26 cellular contexts compared by ENCODE assay signal in genomic region chr3:24867783-24868182, GRCh38.
"Had no signal": no experiment of that assay in that cellular context is flagged by ENCODE, and none has a peak within 500 bp of the region (broad histone marks: within the 10 kb centered on the region; RNA-seq: fewer than 3 reads in every experiment).

No MANE protein-coding gene starts in this region.

- H3K4me1 Mint-ChIP-seq: activated T-helper 17 cell treated with anti-CD3 and anti-CD28 coated beads, Interleukin-2, amount 50 U/mL, for 72 hours; naive thymus-derived CD4-positive, alpha-beta T cell; neural crest cell; stimulated activated naive B cell treated with anti-CD40 and anti-IgM and Interleukin-4, amounts not matched to agents 10 μg/mL and 1 μg/mL and 100 μg/mL, for 72 hours had no signal

- H3K27ac Mint-ChIP-seq: activated naive CD4-positive, alpha-beta T cell treated with anti-CD3 and anti-CD28 coated beads, Interleukin-2, amount 50 U/mL, for 72 hours; activated T-cell treated with anti-CD3 and anti-CD28 coated beads, Interleukin-2, amount 50 U/mL, for 24 hours; activated T-helper 17 cell treated with anti-CD3 and anti-CD28 coated beads, Interleukin-2, amount 50 U/mL, for 72 hours; naive thymus-derived CD4-positive, alpha-beta T cell; stimulated activated naive B cell treated with anti-CD40 and anti-IgM and Interleukin-4, amounts not matched to agents 10 μg/mL and 1 μg/mL and 100 μg/mL, for 72 hours; type B pancreatic cell had no signal

- H3K36me3 Mint-ChIP-seq: activated naive CD4-positive, alpha-beta T cell treated with anti-CD3 and anti-CD28 coated beads, Interleukin-2, amount 50 U/mL, for 72 hours; stimulated activated naive B cell treated with anti-CD40 and anti-IgM and Interleukin-4, amounts not matched to agents 10 μg/mL and 1 μg/mL and 100 μg/mL, for 72 hours; type B pancreatic cell had no signal

- H3K9me3 Mint-ChIP-seq: type B pancreatic cell had no signal

- H3K27me3 ChIP-seq: adrenal gland, testis, vagina had no signal

- DNase-seq: activated CD4-positive, alpha-beta T cell treated with anti-CD3 and anti-CD28 coated beads for 1 hour; activated CD4-positive, alpha-beta T cell treated with anti-CD3 and anti-CD28 coated beads, Interleukin-2, amount 50 U/mL, for 1 hour; activated T-cell treated with anti-CD3 and anti-CD28 coated beads, Interleukin-2, amount 50 U/mL, for 24 hours; adrenal gland; central memory CD4-positive, alpha-beta T cell; dermis blood vessel endothelial cell; effector CD8-positive, alpha-beta T cell; erythroblast; foreskin melanocyte; glutamatergic neuron; hippocampal formation; left ventricle myocardium inferior; naive thymus-derived CD4-positive, alpha-beta T cell; stimulated activated CD4-positive, alpha-beta T cell treated with anti-CD3 and anti-CD28 coated beads, Interleukin-2, amount 100 ng/mL, for 48 hours; stimulated activated CD8-positive, alpha-beta memory T cell treated with anti-CD3 and anti-CD28 coated beads, Interleukin-4, amount 100 ng/mL, for 48 hours; stimulated activated naive B cell treated with anti-CD40 and anti-IgM and Interleukin-4, amounts not matched to agents 10 μg/mL and 1 μg/mL and 100 μg/mL, for 72 hours; testis; WERI-Rb-1 had no signal

- H3K36me3 ChIP-seq: adrenal gland, left ventricle myocardium inferior, vagina, WERI-Rb-1 had no signal

- H3K27me3 Mint-ChIP-seq: activated T-cell treated with anti-CD3 and anti-CD28 coated beads, Interleukin-2, amount 50 U/mL, for 24 hours; activated T-helper 17 cell treated with anti-CD3 and anti-CD28 coated beads, Interleukin-2, amount 50 U/mL, for 72 hours; naive thymus-derived CD4-positive, alpha-beta T cell; stimulated activated naive B cell treated with anti-CD40 and anti-IgM and Interleukin-4, amounts not matched to agents 10 μg/mL and 1 μg/mL and 100 μg/mL, for 72 hours; type B pancreatic cell had no signal

- H3K4me3 ChIP-seq: adrenal gland, left ventricle myocardium inferior, smooth muscle cell, testis, vagina had no signal

- H3K9me3 ChIP-seq: adrenal gland, left ventricle myocardium inferior, testis, vagina had no signal

- H3K4me2 ChIP-seq: smooth muscle cell had no signal

- H3K27ac ChIP-seq: adrenal gland, left ventricle myocardium inferior, testis, vagina, WERI-Rb-1 had no signal

- ATAC-seq: activated naive CD4-positive, alpha-beta T cell treated with anti-CD3 and anti-CD28 coated beads, Interleukin-2, amount 50 U/mL, for 72 hours; activated T-helper 17 cell treated with anti-CD3 and anti-CD28 coated beads, Interleukin-2, amount 50 U/mL, for 72 hours; naive thymus-derived CD4-positive, alpha-beta T cell; sciatic nerve; stimulated activated naive B cell treated with anti-CD40 and anti-IgM and Interleukin-4, amounts not matched to agents 10 μg/mL and 1 μg/mL and 100 μg/mL, for 72 hours had no signal

- H3K4me3 Mint-ChIP-seq: activated T-cell treated with anti-CD3 and anti-CD28 coated beads, Interleukin-2, amount 50 U/mL, for 24 hours; activated T-helper 17 cell treated with anti-CD3 and anti-CD28 coated beads, Interleukin-2, amount 50 U/mL, for 72 hours; naive thymus-derived CD4-positive, alpha-beta T cell; neural crest cell; stimulated activated naive B cell treated with anti-CD40 and anti-IgM and Interleukin-4, amounts not matched to agents 10 μg/mL and 1 μg/mL and 100 μg/mL, for 72 hours; type B pancreatic cell had no signal

- H3K4me1 ChIP-seq: adrenal gland, left ventricle myocardium inferior, testis, vagina had no signal

- FAIRE-seq: astrocyte had no signal
